ENCODE assay signal across 5 cellular contexts in the genomic region with DNA sequence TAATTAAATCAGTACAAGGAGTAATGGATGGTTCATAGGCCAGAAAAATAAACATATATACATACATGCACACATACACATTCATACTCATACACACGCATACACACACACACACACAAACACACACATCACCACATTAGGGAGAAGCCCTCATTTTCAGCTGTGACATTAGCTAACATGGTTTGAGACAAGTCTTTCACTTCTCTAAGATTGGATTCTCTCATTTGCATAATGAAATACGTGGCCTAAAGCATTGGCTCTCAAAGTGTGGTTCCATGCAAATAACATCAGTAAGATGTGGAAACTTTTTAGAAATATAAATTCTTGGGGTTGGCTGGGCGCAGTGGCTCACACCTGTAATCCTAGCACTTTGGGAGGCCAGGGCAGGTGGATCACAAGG.
"Had no signal": no experiment of that assay in that cellular context is flagged by ENCODE, and none has a peak within 500 bp of the region (broad histone marks: within the 10 kb centered on the region; RNA-seq: fewer than 3 reads in every experiment).

No MANE protein-coding gene starts in this region.

- ATAC-seq: GM23338, HepG2 had no signal

- DNase-seq: H9, HCEC 1CT, KBM-7 had no signal
